8 cellular contexts compared by ENCODE assay signal in the genomic region with DNA sequence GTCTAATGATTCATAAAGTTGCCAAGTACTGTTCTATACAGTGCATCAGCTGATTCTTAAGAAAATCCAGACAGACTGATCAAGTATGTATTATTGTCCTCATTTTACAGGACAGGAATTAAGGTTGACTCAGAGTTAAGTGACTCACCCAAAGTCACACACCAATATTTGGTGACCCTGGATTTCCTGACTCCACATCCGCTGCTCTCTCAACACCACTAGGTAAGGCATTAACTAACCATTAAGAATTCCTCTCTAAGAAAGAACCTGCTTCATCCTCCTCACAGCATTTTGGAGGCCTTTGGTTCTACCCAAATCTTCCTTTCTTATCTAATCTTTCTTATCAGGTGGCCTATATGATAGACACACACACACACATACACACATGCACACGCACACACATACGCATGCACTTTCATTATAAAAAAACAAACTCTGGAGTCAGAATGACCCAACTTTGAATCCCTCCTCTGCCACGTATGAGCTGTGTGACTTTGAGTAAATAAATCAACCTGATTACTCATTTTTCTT.
A peak's percentile ranks its signal among the peaks of the same experiment; 100 is the strongest.
DNase-seq lines count a peak whose midpoint lies in the region; ATAC-seq and TF ChIP-seq lines count a peak whose summit lies in the region.

No MANE protein-coding gene starts in this region.

- in situ Hi-C loops in mammary epithelial cell (cut with MboI; ENCODE audit: low sequenced_read_pairs in 2 of 2) = no loop called here

- H3K27me3 ChIP-seq in mammary epithelial cell (ENCODE audit: insufficient read depth, low read length) (no peaks in the 10 kb centered on the region), dorsolateral prefrontal cortex (no peaks in the 10 kb centered on the region)

- CTCF ChIA-PET in mammary epithelial cell (lab: Charles Lee; ENCODE audit: low non-redundant PET) = no interaction called here

- intact Hi-C loops in mammary epithelial cell (cut with micrococcal nuclease) = no loop called here
- intact Hi-C loops in dorsolateral prefrontal cortex (cut with DNase I) = loop anchor here (5.0 to 10.0 kb wide), 3 partner anchors 45 to 145 kb away; no protein-coding TSS in a partner anchor

- H3K9ac ChIP-seq in mammary epithelial cell (ENCODE audit: insufficient read depth, low read length) = no peak overlapping the region

- no peak overlapping the region for H3K4me3 ChIP-seq in mammary epithelial cell (replicated peaks in 1 of 3; ENCODE audit: insufficient read depth in 1 of 3, low read depth in 2 of 3, low read length in 3 of 3)
- no peak overlapping the region for H3K4me3 ChIP-seq in dorsolateral prefrontal cortex

- H3K27ac ChIP-seq in mammary epithelial cell (ENCODE audit: insufficient read depth, low read depth, low read length) = no peak overlapping the region
- peak overlapping the region in 9 of 59 donors; percentile 7 to 66 (median 23) for H3K27ac ChIP-seq in dorsolateral prefrontal cortex

- H4K20me1 ChIP-seq in mammary epithelial cell (ENCODE audit: insufficient read depth, low read length) = no peaks in the 10 kb centered on the region

- no TSS peak for BruUV-seq in mammary epithelial cell (replicated peaks; lab: Mats Ljungman, UMichigan)

- dilution Hi-C loops in mammary epithelial cell (cut with HindIII; ENCODE audit: low sequenced_read_pairs) = loop anchor here (5.0 kb wide), 1 partner anchor 67 kb away; no protein-coding TSS in a partner anchor

- no peak overlapping the region for H3K4me2 ChIP-seq in mammary epithelial cell (ENCODE audit: insufficient read depth, low read depth, low read length)

- TF ChIP-seq CTCF in mammary epithelial cell (conservative IDR thresholded peaks at IDR 0.05 in 1 of 2, IDR thresholded peaks at IDR 0.05 in 1 of 2; ENCODE audit: extremely low read depth in 1 of 2, insufficient read depth in 1 of 2, low read depth in 1 of 2, low read length in 2 of 2) (no peak), dorsolateral prefrontal cortex (IDR thresholded peaks at IDR 0.05 in 54 of 56, conservative IDR thresholded peaks at IDR 0.05 in 2 of 56; ENCODE audit: low read depth in 1 of 56, partially characterized antibody in 56 of 56) (no peak)

- H3K9me3 ChIP-seq in mammary epithelial cell (replicated peaks; ENCODE audit: insufficient read depth, low read length) = no peaks in the 10 kb centered on the region

- no peaks in the 10 kb centered on the region for H3K4me1 ChIP-seq in mammary epithelial cell (ENCODE audit: insufficient read depth, low read length)

- 91% methylated on average over 4 of the region's 4 CpGs for WGBS in mammary epithelial cell (ENCODE audit: low coverage, missing lambda C conversion rate)

- no peaks in the 10 kb centered on the region for H3K36me3 ChIP-seq in mammary epithelial cell (ENCODE audit: insufficient read depth, low read length)

- no peaks in the 10 kb centered on the region for H3K79me2 ChIP-seq in mammary epithelial cell (ENCODE audit: insufficient read depth, low read length)

- DNase-seq in A172 (ENCODE audit: low spot score) (peak; percentile 88), fibroblast of gingiva (ENCODE audit: low read depth) (peak; percentile 26), mammary epithelial cell (no peak), D341Med (ENCODE audit: low spot score) (no peak), superior temporal gyrus (ENCODE audit: extremely low spot score) (no peak), dorsolateral prefrontal cortex (no peak)

- H2AFZ ChIP-seq in mammary epithelial cell (ENCODE audit: low read depth, low read length) = no peak overlapping the region

- ATAC-seq in GM21529 (IDR thresholded peaks at IDR 0.05; ENCODE audit: unreplicated experiment) (peak; percentile 55), SK-N-SH treated with all-trans-retinoic acid at 6 μM for 48 hours (peak; percentile 78)

TF ChIP-seq in SK-N-SH treated with all-trans-retinoic acid at 6 μM for 48 hours, 23 proteins besides CTCF, POLR2A, EP300 and RAD21 (continues in another document):
- TF ChIP-seq, protein P1, sequence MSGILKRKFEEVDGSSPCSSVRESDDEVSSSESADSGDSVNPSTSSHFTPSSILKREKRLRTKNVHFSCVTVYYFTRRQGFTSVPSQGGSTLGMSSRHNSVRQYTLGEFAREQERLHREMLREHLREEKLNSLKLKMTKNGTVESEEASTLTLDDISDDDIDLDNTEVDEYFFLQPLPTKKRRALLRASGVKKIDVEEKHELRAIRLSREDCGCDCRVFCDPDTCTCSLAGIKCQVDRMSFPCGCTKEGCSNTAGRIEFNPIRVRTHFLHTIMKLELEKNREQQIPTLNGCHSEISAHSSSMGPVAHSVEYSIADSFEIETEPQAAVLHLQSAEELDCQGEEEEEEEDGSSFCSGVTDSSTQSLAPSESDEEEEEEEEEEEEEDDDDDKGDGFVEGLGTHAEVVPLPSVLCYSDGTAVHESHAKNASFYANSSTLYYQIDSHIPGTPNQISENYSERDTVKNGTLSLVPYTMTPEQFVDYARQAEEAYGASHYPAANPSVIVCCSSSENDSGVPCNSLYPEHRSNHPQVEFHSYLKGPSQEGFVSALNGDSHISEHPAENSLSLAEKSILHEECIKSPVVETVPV (CRISPR knock-in tag; IDR thresholded peaks at IDR 0.05) = no peak
- TF ChIP-seq ZNF70 (CRISPR knock-in tag; IDR thresholded peaks at IDR 0.05) (no peak), BACH2 (CRISPR knock-in tag; IDR thresholded peaks at IDR 0.05; ENCODE audit: borderline replicate concordance) (no peak), GLIS3 (CRISPR knock-in tag; IDR thresholded peaks at IDR 0.05) (no peak), RARB (CRISPR knock-in tag; IDR thresholded peaks at IDR 0.05) (no peak), ZNF8 (CRISPR knock-in tag; IDR thresholded peaks at IDR 0.05) (no peak), ZNF565 (CRISPR knock-in tag; conservative IDR thresholded peaks at IDR 0.05; ENCODE audit: low read depth) (no peak), ARNTL (CRISPR knock-in tag; IDR thresholded peaks at IDR 0.05; ENCODE audit: borderline replicate concordance, low read depth) (no peak), OSR1 (CRISPR knock-in tag; IDR thresholded peaks at IDR 0.05) (no peak), ZC3H10 (CRISPR knock-in tag; IDR thresholded peaks at IDR 0.05) (no peak), CSDC2 (CRISPR knock-in tag; IDR thresholded peaks at IDR 0.05) (no peak), ZFP30 (CRISPR knock-in tag; IDR thresholded peaks at IDR 0.05) (no peak)
- TF ChIP-seq, protein P2, sequence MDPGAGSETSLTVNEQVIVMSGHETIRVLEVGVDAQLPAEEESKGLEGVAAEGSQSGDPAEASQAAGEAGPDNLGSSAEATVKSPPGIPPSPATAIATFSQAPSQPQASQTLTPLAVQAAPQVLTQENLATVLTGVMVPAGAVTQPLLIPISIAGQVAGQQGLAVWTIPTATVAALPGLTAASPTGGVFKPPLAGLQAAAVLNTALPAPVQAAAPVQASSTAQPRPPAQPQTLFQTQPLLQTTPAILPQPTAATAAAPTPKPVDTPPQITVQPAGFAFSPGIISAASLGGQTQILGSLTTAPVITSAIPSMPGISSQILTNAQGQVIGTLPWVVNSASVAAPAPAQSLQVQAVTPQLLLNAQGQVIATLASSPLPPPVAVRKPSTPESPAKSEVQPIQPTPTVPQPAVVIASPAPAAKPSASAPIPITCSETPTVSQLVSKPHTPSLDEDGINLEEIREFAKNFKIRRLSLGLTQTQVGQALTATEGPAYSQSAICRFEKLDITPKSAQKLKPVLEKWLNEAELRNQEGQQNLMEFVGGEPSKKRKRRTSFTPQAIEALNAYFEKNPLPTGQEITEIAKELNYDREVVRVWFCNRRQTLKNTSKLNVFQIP (CRISPR knock-in tag; IDR thresholded peaks at IDR 0.05; ENCODE audit: borderline replicate concordance, low read depth) = no peak
- TF ChIP-seq, protein P3, sequence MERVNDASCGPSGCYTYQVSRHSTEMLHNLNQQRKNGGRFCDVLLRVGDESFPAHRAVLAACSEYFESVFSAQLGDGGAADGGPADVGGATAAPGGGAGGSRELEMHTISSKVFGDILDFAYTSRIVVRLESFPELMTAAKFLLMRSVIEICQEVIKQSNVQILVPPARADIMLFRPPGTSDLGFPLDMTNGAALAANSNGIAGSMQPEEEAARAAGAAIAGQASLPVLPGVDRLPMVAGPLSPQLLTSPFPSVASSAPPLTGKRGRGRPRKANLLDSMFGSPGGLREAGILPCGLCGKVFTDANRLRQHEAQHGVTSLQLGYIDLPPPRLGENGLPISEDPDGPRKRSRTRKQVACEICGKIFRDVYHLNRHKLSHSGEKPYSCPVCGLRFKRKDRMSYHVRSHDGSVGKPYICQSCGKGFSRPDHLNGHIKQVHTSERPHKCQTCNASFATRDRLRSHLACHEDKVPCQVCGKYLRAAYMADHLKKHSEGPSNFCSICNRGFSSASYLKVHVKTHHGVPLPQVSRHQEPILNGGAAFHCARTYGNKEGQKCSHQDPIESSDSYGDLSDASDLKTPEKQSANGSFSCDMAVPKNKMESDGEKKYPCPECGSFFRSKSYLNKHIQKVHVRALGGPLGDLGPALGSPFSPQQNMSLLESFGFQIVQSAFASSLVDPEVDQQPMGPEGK (CRISPR knock-in tag; IDR thresholded peaks at IDR 0.05; ENCODE audit: borderline replicate concordance) = no peak
- TF ChIP-seq, protein P4, sequence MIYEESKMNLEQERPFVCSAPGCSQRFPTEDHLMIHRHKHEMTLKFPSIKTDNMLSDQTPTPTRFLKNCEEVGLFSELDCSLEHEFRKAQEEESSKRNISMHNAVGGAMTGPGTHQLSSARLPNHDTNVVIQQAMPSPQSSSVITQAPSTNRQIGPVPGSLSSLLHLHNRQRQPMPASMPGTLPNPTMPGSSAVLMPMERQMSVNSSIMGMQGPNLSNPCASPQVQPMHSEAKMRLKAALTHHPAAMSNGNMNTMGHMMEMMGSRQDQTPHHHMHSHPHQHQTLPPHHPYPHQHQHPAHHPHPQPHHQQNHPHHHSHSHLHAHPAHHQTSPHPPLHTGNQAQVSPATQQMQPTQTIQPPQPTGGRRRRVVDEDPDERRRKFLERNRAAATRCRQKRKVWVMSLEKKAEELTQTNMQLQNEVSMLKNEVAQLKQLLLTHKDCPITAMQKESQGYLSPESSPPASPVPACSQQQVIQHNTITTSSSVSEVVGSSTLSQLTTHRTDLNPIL (CRISPR knock-in tag; IDR thresholded peaks at IDR 0.05; ENCODE audit: low read depth) = no peak

Comparison
In these comparisons a context has a peak if more than half of its experiments do, and no peak if none do; other contexts are left out.
1. DNase-seq: peak in A172 (single experiment) and fibroblast of gingiva (single experiment); none in mammary epithelial cell (single experiment), D341Med (single experiment), superior temporal gyrus (single experiment) and dorsolateral prefrontal cortex (0 of 10).